3 cellular contexts compared by ENCODE assay signal in the genomic region with DNA sequence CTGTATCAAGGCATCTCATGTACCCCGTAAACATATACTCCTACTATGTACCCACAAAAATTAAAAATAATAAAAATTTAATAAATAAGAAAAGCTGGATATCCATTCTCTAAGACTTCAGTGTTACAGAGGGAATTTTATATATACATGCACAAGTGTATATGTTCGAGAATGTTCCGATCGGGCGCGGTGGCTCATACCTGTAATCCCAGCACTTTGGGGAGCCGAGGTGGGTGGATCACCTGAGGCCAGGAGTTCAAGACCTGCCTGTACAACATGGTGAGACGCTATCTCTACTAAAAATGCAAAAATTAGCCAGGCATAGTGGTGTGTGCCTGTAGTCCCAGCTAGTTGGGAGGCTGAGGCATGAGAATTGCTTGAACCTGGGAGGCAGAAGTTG. TPM values are rescaled to one million over a fixed set of nuclear protein-coding genes. Genes with fewer than 3 reads are reported as not detected.
"Had no signal": no experiment of that assay in that cellular context is flagged by ENCODE, and none has a peak within 500 bp of the region (broad histone marks: within the 10 kb centered on the region; RNA-seq: fewer than 3 reads in every experiment).

No MANE protein-coding gene starts in this region.

RNA-seq across cellular contexts. Expression of gene GBP5, which starts 17.1 kb away (rescaled TPM):
- total RNA-seq: H7, HepG2 had no signal

RNA-seq across cellular contexts. Expression of gene GBP4, which starts 56.8 kb away (rescaled TPM):
- total RNA-seq: GM23248, HepG2 had no signal
- polyA plus RNA-seq: HepG2 had no signal
